In genomic region chr14:103518416-103519042, GRCh38 we compare ENCODE assay signal across 8 cellular contexts.
A peak's percentile ranks its signal among the peaks of the same experiment; 100 is the strongest.
DNase-seq lines count a peak whose midpoint lies in the region; ATAC-seq and TF ChIP-seq lines count a peak whose summit lies in the region.

No MANE protein-coding gene starts in this region.

- no peak overlapping the region for H3K27ac Mint-ChIP-seq in central memory CD8-positive, alpha-beta T cell (ENCODE audit: low read depth)

- DNase-seq in DMS53 treated with DMSO at 0.1 percent for 48 hours (lab: John Stamatoyannopoulos, UW; ENCODE audit: unreplicated experiment) = peak; percentile 20
- peak; percentile 70 for DNase-seq in UCSD-AML1 (lab: John Stamatoyannopoulos, UW; ENCODE audit: unreplicated experiment)
- peak; percentile 37 to 49 for DNase-seq in central memory CD8-positive, alpha-beta T cell (ENCODE audit: low spot score in 2 of 2)
- peak; percentile 74 for DNase-seq in left kidney (ENCODE audit: low read depth, low spot score)
- peak in 2 of 3 experiments; percentile 28 to 42 for DNase-seq in stimulated activated CD4-positive, alpha-beta T cell treated with anti-CD3 and anti-CD28 coated beads, TNF-alpha, amount 100 ng/mL, for 4 hours (ENCODE audit: low read depth in 3 of 3)

- no peak for TF ChIP-seq EP300 in Ishikawa (IDR thresholded peaks at IDR 0.05; ENCODE audit: borderline replicate concordance)

- H3K4me1 Mint-ChIP-seq in central memory CD8-positive, alpha-beta T cell = peaks cover 14% of the 10 kb centered on the region

- H3K4me3 Mint-ChIP-seq in central memory CD8-positive, alpha-beta T cell = no peak overlapping the region

- peaks cover 5% of the 10 kb centered on the region for H3K36me3 Mint-ChIP-seq in central memory CD8-positive, alpha-beta T cell (ENCODE audit: insufficient read depth)

- peak; percentile 84 for TF ChIP-seq RAD21 in Ishikawa (IDR thresholded peaks at IDR 0.05; ENCODE audit: low read depth)

- no peak for ATAC-seq in central memory CD8-positive, alpha-beta T cell (replicated peaks; ENCODE audit: extremely low read depth, poor library complexity, severe bottlenecking)
- ATAC-seq in GM21619 (IDR thresholded peaks at IDR 0.05; ENCODE audit: unreplicated experiment) (no peak), HG03520 (IDR thresholded peaks at IDR 0.05; ENCODE audit: unreplicated experiment) (no peak)

- no peaks in the 10 kb centered on the region for H3K27me3 Mint-ChIP-seq in central memory CD8-positive, alpha-beta T cell

- H3K9me3 Mint-ChIP-seq in central memory CD8-positive, alpha-beta T cell = no peaks in the 10 kb centered on the region

TF ChIP-seq in Ishikawa, 13 proteins besides CTCF, POLR2A, EP300 and RAD21:
- 0 out of 2 replicates have a peak, but pooled peaks have one; percentile 13 for TF ChIP-seq NFIC (IDR thresholded peaks at IDR 0.05)
- peak; percentile 30; the same call in 1 of the 2 replicates for TF ChIP-seq ZBTB7A (IDR thresholded peaks at IDR 0.05; ENCODE audit: low read depth)
- TF ChIP-seq TEAD4 (IDR thresholded peaks at IDR 0.05) = no peak

Comparison
In these comparisons a context has a peak if more than half of its experiments do, and no peak if none do; other contexts are left out.
1. DNase-seq: peak in every context shown above with its lines; median percentile 74 in left kidney; 70 in UCSD-AML1; 43 in central memory CD8-positive, alpha-beta T cell; 35 in stimulated activated CD4-positive, alpha-beta T cell treated with anti-CD3 and anti-CD28 coated beads, TNF-alpha, amount 100 ng/mL, for 4 hours; 20 in DMS53 treated with DMSO at 0.1 percent for 48 hours.